ENCODE assay signal across 1 cellular context in genomic region chr1:24966724-24967346, GRCh38.
A peak's percentile ranks its signal among the peaks of the same experiment; 100 is the strongest.
TF ChIP-seq lines count a peak whose summit lies in the region.

No MANE protein-coding gene starts in this region.

TF ChIP-seq in GM12878, 131 proteins besides CTCF, POLR2A, EP300 and RAD21 (continued from another document and continues in another):
- no peak for TF ChIP-seq TBL1XR1 (IDR thresholded peaks at IDR 0.05; ENCODE audit: low read depth, low read length)
- TF ChIP-seq NFXL1 (IDR thresholded peaks at IDR 0.05; ENCODE audit: borderline replicate concordance), result no peak
- no peak for TF ChIP-seq MAX (IDR thresholded peaks at IDR 0.05; ENCODE audit: low read depth, low read length)
- no peak for TF ChIP-seq STAT3 (IDR thresholded peaks at IDR 0.05; ENCODE audit: low read depth, low read length)
- no peak for TF ChIP-seq MYB (IDR thresholded peaks at IDR 0.05; ENCODE audit: borderline replicate concordance, low read depth, low read length)
- TF ChIP-seq E2F4 (IDR thresholded peaks at IDR 0.05; ENCODE audit: low read depth, low read length), result no peak
- TF ChIP-seq ZNF217 (IDR thresholded peaks at IDR 0.05), result peak; percentile 98; the same call in 1 of the 2 replicates
- peak; percentile 97 for TF ChIP-seq JUNB (IDR thresholded peaks at IDR 0.05)
- TF ChIP-seq YY1 (IDR thresholded peaks at IDR 0.05; ENCODE audit: low read depth, low read length), result 0 out of 2 replicates have a peak, but pooled peaks have one; percentile 31
- no peak for TF ChIP-seq RBBP5 (conservative IDR thresholded peaks at IDR 0.05)
- TF ChIP-seq RAD51 (IDR thresholded peaks at IDR 0.05), result no peak; the same call in 1 of the 2 replicates
- no peak for TF ChIP-seq MTA3 (IDR thresholded peaks at IDR 0.05; ENCODE audit: borderline replicate concordance, low read length)
- TF ChIP-seq PML (IDR thresholded peaks at IDR 0.05; ENCODE audit: low read length), result no peak
- no peak for TF ChIP-seq POLR2AphosphoS2 (IDR thresholded peaks at IDR 0.05; ENCODE audit: low read depth, low read length)
- 0 out of 2 replicates have a peak, but pooled peaks have one; percentile 17 for TF ChIP-seq MEF2A (IDR thresholded peaks at IDR 0.05; ENCODE audit: insufficient read depth, low read depth, low read length)
- TF ChIP-seq CEBPZ (IDR thresholded peaks at IDR 0.05; ENCODE audit: low read depth, low read length), result no peak
- TF ChIP-seq SMAD5 (IDR thresholded peaks at IDR 0.05; ENCODE audit: low read depth), result no peak
- TF ChIP-seq FOS (IDR thresholded peaks at IDR 0.05; ENCODE audit: borderline replicate concordance, extremely low read depth, insufficient read length), result no peak
- peak; percentile 75 for TF ChIP-seq BCL3 (IDR thresholded peaks at IDR 0.05; ENCODE audit: borderline replicate concordance, insufficient read depth, low read depth, low read length, poor library complexity, severe bottlenecking)
- peak; percentile 90 for TF ChIP-seq IKZF1 (conservative IDR thresholded peaks at IDR 0.05)
- TF ChIP-seq HCFC1 (IDR thresholded peaks at IDR 0.05; ENCODE audit: low read length), result no peak
- peak; percentile 98 for TF ChIP-seq EED (IDR thresholded peaks at IDR 0.05; ENCODE audit: low read depth)
- TF ChIP-seq PAX5 (IDR thresholded peaks at IDR 0.05; ENCODE audit: borderline replicate concordance, low read depth, low read length), result peak; percentile 75; the same call in 1 of the 2 replicates
- TF ChIP-seq ZNF592 (IDR thresholded peaks at IDR 0.05), result no peak
- no peak for TF ChIP-seq SIN3A (IDR thresholded peaks at IDR 0.05; ENCODE audit: low read depth, low read length)
- peak; percentile 37; the same call in 1 of the 2 replicates for TF ChIP-seq TARDBP (IDR thresholded peaks at IDR 0.05; ENCODE audit: borderline replicate concordance)
- no peak for TF ChIP-seq SREBF2 (IDR thresholded peaks at IDR 0.05; ENCODE audit: low read length)
- TF ChIP-seq HDAC2 (IDR thresholded peaks at IDR 0.05), result no peak
- TF ChIP-seq HSF1 (IDR thresholded peaks at IDR 0.05; ENCODE audit: low read depth, low read length), result no peak
- TF ChIP-seq RELA (IDR thresholded peaks at IDR 0.05; ENCODE audit: borderline replicate concordance, partially characterized antibody), result peak; percentile 51
- TF ChIP-seq CREB1 (IDR thresholded peaks at IDR 0.05; ENCODE audit: low read depth), result no peak
- no peak for TF ChIP-seq SREBF1 (IDR thresholded peaks at IDR 0.05; ENCODE audit: low read length)
- peak; percentile 61; the same call in 1 of the 2 replicates for TF ChIP-seq NBN (IDR thresholded peaks at IDR 0.05)
- peak; percentile 29 to 65; a peak in 2 of 4 replicates for TF ChIP-seq SRF (IDR thresholded peaks at IDR 0.05; ENCODE audit: low read depth in 2 of 2, low read length in 2 of 2)
- no peak for TF ChIP-seq RCOR1 (conservative IDR thresholded peaks at IDR 0.05; ENCODE audit: low read depth, low read length)
- peak; percentile 51 for TF ChIP-seq SP1 (IDR thresholded peaks at IDR 0.05; ENCODE audit: low read depth, low read length)
- TF ChIP-seq CUX1 (IDR thresholded peaks at IDR 0.05; ENCODE audit: insufficient replicate concordance, low read depth, low read length), result no peak
- no peak for TF ChIP-seq RB1 (IDR thresholded peaks at IDR 0.05; ENCODE audit: borderline replicate concordance)
- no peak for TF ChIP-seq ESRRA (IDR thresholded peaks at IDR 0.05; ENCODE audit: low read length)
- no peak for TF ChIP-seq IRF3 (IDR thresholded peaks at IDR 0.05)
- peak; percentile 49; the same call in 1 of the 2 replicates for TF ChIP-seq ZBED1 (IDR thresholded peaks at IDR 0.05; ENCODE audit: borderline replicate concordance)
- TF ChIP-seq PAX8 (IDR thresholded peaks at IDR 0.05), result no peak
- TF ChIP-seq CBX3 (IDR thresholded peaks at IDR 0.05; ENCODE audit: borderline replicate concordance, low read depth), result no peak
- TF ChIP-seq USF2 (IDR thresholded peaks at IDR 0.05; ENCODE audit: borderline replicate concordance, low read depth, low read length), result no peak
- TF ChIP-seq ZNF207 (IDR thresholded peaks at IDR 0.05; ENCODE audit: borderline replicate concordance), result no peak
- 0 out of 2 replicates have a peak, but pooled peaks have one; percentile 37 for TF ChIP-seq STAT1 (conservative IDR thresholded peaks at IDR 0.05)
- no peak for TF ChIP-seq HDGF (IDR thresholded peaks at IDR 0.05)
- TF ChIP-seq KDM1A (IDR thresholded peaks at IDR 0.05; ENCODE audit: borderline replicate concordance), result no peak
